In genomic region chr7:8172372-8173354, GRCh38 we compare ENCODE assay signal across 1 cellular context.
TF ChIP-seq lines count a peak whose summit lies in the region.

No MANE protein-coding gene starts in this region.

TF ChIP-seq in K562, 482 proteins besides CTCF, POLR2A, EP300 and RAD21 (continued from another document):
- TF ChIP-seq CHAMP1 (IDR thresholded peaks at IDR 0.05) (no peak), CEBPB (tag; IDR thresholded peaks at IDR 0.05) (peak; percentile 73), ZNF146 (CRISPR knock-in tag; IDR thresholded peaks at IDR 0.05; ENCODE audit: unreplicated experiment) (no peak), CC2D1A (IDR thresholded peaks at IDR 0.05) (no peak), ZNF318 (IDR thresholded peaks at IDR 0.05; ENCODE audit: borderline replicate concordance in 1 of 2, low read depth in 1 of 2) (no peak), ATF2 (CRISPR knock-in tag; IDR thresholded peaks at IDR 0.05) (no peak), CREM (IDR thresholded peaks at IDR 0.05; ENCODE audit: low read depth) (no peak), ZNF766 (CRISPR knock-in tag; conservative IDR thresholded peaks at IDR 0.05) (no peak), PREB (CRISPR knock-in tag; IDR thresholded peaks at IDR 0.05) (no peak)
